9 cellular contexts compared by ENCODE assay signal in the genomic region with DNA sequence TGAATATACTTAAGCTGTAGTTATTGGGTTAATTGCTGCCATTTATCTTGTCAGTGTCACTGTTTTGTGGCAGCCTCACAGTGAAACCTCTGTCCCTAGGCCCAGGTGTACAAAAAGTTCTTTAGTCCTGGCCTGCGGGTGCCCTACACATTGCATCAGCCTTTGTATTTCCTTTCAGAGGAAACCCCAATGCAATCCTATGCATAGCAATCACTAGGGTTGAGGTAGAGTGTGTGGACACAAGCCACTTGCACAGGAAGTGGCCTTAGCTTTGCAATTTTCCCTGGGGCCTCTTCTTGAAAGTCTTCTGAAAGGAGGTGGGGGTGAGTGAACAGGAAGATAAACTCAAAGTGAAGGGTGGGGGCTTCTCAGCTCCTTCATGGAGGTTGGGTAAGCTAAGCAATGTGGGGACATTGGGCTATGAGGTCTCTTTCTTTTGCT. TPM values are rescaled to one million over a fixed set of nuclear protein-coding genes. Genes with fewer than 3 reads are reported as not detected.
DNase-seq lines count a peak whose midpoint lies in the region; ATAC-seq, FAIRE-seq and TF ChIP-seq lines count a peak whose summit lies in the region.
"Had no signal": no experiment of that assay in that cellular context is flagged by ENCODE, and none has a peak within 500 bp of the region (broad histone marks: within the 10 kb centered on the region; RNA-seq: fewer than 3 reads in every experiment).

No MANE protein-coding gene starts in this region.

- DNase-seq in K562 (ENCODE audit: extremely low read depth in 1 of 4, low spot score in 3 of 4) (peak in 1 of 4 experiments; percentile 60), NCI-H146 (lab: John Stamatoyannopoulos, UW) (no peak), sciatic nerve (ENCODE audit: low spot score) (no peak), medulla oblongata (ENCODE audit: extremely low spot score) (no peak)
- no peak for DNase-seq in central memory CD4-positive, alpha-beta T cell
- DNase-seq: NCI-H187 had no signal

- 0% methylated on average over 1 of the region's 1 CpG for WGBS in K562 (ENCODE audit: insufficient coverage, low coverage, missing lambda C conversion rate)

- TF ChIP-seq CTCF in DOHH2 (IDR thresholded peaks at IDR 0.05; ENCODE audit: low read depth, low read length, poor library complexity, severe bottlenecking) (no peak), K562 (IDR thresholded peaks at IDR 0.05 in 2 of 3, conservative IDR thresholded peaks at IDR 0.05 in 1 of 3; ENCODE audit: insufficient read depth in 2 of 3, low read depth in 1 of 3, low read length in 3 of 3) (no peak)

- H3K27ac ChIP-seq in DOHH2 (ENCODE audit: low read depth, low read length) (peak overlapping the region; percentile 88), K562 (ENCODE audit: extremely low read depth, low read depth, low read length) (peak overlapping the region; percentile 96)

- peaks cover 18% of the 10 kb centered on the region for H3F3A ChIP-seq in DOHH2 (ENCODE audit: control insufficient read depth, insufficient read depth)

- FAIRE-seq in K562 (lab: Jason Lieb, UNC) = peak; percentile 26

- POLR2A ChIA-PET in K562 (lab: Yijun Ruan, JAX) = interaction anchor here (0.6 to 0.9 kb wide), 3 partner anchors 13 to 139 kb away, joined by 3 read pairs; no protein-coding TSS in a partner anchor

- H3K4me2 ChIP-seq in DOHH2 (ENCODE audit: low read length) (peak overlapping the region; percentile 86), K562 (ENCODE audit: insufficient read depth, low read length) (peak overlapping the region; percentile 22)

- CTCF ChIA-PET in K562 (lab: Yijun Ruan, JAX; ENCODE audit: low intra/inter-chr PET ratio) = no interaction called here

- H3K79me2 ChIP-seq in DOHH2 (ENCODE audit: control insufficient read depth, low read length) (no peaks in the 10 kb centered on the region), K562 (ENCODE audit: control insufficient read depth, insufficient read depth, low read length) (peaks cover 61% of the 10 kb centered on the region)

- H3K4me3 ChIP-seq in DOHH2 (ENCODE audit: low read length) = peak overlapping the region; percentile 53
- H3K4me3 ChIP-seq in K562 = no peak overlapping the region

- no peaks in the 10 kb centered on the region; the same call in 1 of the 2 replicates for H3K36me3 ChIP-seq in DOHH2 (ENCODE audit: control insufficient read depth, low read length)
- peaks cover 12% of the 10 kb centered on the region; the same call in 2 of the 3 replicates for H3K36me3 ChIP-seq in K562 (ENCODE audit: control insufficient read depth, insufficient read depth, low read length)

- H4K20me1 ChIP-seq in DOHH2 (ENCODE audit: control insufficient read depth, insufficient read depth, low read depth, low read length) = no peaks in the 10 kb centered on the region
- H4K20me1 ChIP-seq in K562 (replicated peaks; ENCODE audit: control insufficient read depth, insufficient read depth, low read length) = no peaks in the 10 kb centered on the region

- no peaks in the 10 kb centered on the region for H3K9me2 ChIP-seq in DOHH2 (replicated peaks; ENCODE audit: control insufficient read depth, low read length)

- TF ChIP-seq EP300 in K562 (IDR thresholded peaks at IDR 0.05; ENCODE audit: low read length) = peak; percentile 82

- ATAC-seq in GM21381 (IDR thresholded peaks at IDR 0.05; ENCODE audit: unreplicated experiment) (peak; percentile 57), HG03565 (IDR thresholded peaks at IDR 0.05; ENCODE audit: unreplicated experiment) (peak; percentile 43), K562 (peak; percentile 35), sciatic nerve (no peak)

- H3K9me3 ChIP-seq in DOHH2 (ENCODE audit: control insufficient read depth, insufficient read depth, low read length) = no peaks in the 10 kb centered on the region; the same call in 1 of the 2 replicates
- H3K9me3 ChIP-seq in K562 (replicated peaks; ENCODE audit: control insufficient read depth, insufficient read depth, low read depth, low read length) = peaks cover 2% of the 10 kb centered on the region; the same call in 1 of the 2 replicates

- no peak for TF ChIP-seq POLR2A in K562 (conservative IDR thresholded peaks at IDR 0.05)

- H3K9me1 ChIP-seq in K562 (ENCODE audit: control insufficient read depth, insufficient read depth, low read length) = no peaks in the 10 kb centered on the region

- TF ChIP-seq RAD21 in K562 (CRISPR knock-in tag; conservative IDR thresholded peaks at IDR 0.05 in 1 of 2, IDR thresholded peaks at IDR 0.05 in 1 of 2) = peak in 1 of 2 experiments; percentile 13; a peak in 1 of 4 replicates

- H3K4me1 ChIP-seq in DOHH2 (ENCODE audit: control insufficient read depth, low read length) (peaks cover 84% of the 10 kb centered on the region), K562 (replicated peaks in 1 of 2; ENCODE audit: control insufficient read depth in 2 of 2, insufficient read depth in 2 of 2, low read length in 2 of 2) (peaks cover 10 to 74% of the 10 kb centered on the region in 2 experiments; a peak in 4 of 5 replicates)

- intact Hi-C loops in K562 (cut with micrococcal nuclease) (no loop called here), sciatic nerve (cut with DNase I) (no loop called here)

- H3K27me3 ChIP-seq in DOHH2 (ENCODE audit: control insufficient read depth, low read length) (no peaks in the 10 kb centered on the region), K562 (ENCODE audit: control insufficient read depth in 2 of 2, insufficient read depth in 2 of 2, low read length in 2 of 2) (no peaks in the 10 kb centered on the region)

- no TSS peak for BruUV-seq in K562 (replicated peaks; lab: Mats Ljungman, UMichigan)

- in situ Hi-C loops in K562 (cut with MboI) = no loop called here

- H3K9ac ChIP-seq in K562 (ENCODE audit: insufficient read depth in 1 of 2, low read depth in 2 of 2, low read length in 2 of 2) = peak overlapping the region in 1 of 2 experiments; percentile 58; a peak in 2 of 4 replicates

- peak overlapping the region; percentile 59 for H2AFZ ChIP-seq in K562 (ENCODE audit: low read depth, low read length)

TF ChIP-seq in K562, 482 proteins besides CTCF, POLR2A, EP300 and RAD21 (continues in another document):
- TF ChIP-seq ZNF699 (CRISPR knock-in tag; IDR thresholded peaks at IDR 0.05; ENCODE audit: insufficient replicate concordance) = no peak
- no peak for TF ChIP-seq SRSF1 (IDR thresholded peaks at IDR 0.05; ENCODE audit: low read depth, low read length)
- no peak for TF ChIP-seq ZNF316 (IDR thresholded peaks at IDR 0.05)
- no peak for TF ChIP-seq ILF3 (IDR thresholded peaks at IDR 0.05; ENCODE audit: borderline replicate concordance)
- TF ChIP-seq ZNF707 (CRISPR knock-in tag; conservative IDR thresholded peaks at IDR 0.05) = no peak
- TF ChIP-seq ARID1B (IDR thresholded peaks at IDR 0.05) = peak; percentile 36; the same call in 1 of the 2 replicates
- TF ChIP-seq TBL1XR1 (IDR thresholded peaks at IDR 0.05; ENCODE audit: low read length in 2 of 2) = 0 out of 4 replicates have a peak, but pooled peaks of 1 of the 2 experiments have one; percentile 16
- TF ChIP-seq, protein P1, sequence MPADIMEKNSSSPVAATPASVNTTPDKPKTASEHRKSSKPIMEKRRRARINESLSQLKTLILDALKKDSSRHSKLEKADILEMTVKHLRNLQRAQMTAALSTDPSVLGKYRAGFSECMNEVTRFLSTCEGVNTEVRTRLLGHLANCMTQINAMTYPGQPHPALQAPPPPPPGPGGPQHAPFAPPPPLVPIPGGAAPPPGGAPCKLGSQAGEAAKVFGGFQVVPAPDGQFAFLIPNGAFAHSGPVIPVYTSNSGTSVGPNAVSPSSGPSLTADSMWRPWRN (IDR thresholded peaks at IDR 0.05; ENCODE audit: low read depth) = no peak
- TF ChIP-seq PHTF2 (CRISPR knock-in tag; IDR thresholded peaks at IDR 0.05) = no peak
- no peak for TF ChIP-seq BDP1 (IDR thresholded peaks at IDR 0.05; ENCODE audit: insufficient read depth, insufficient read length)
- TF ChIP-seq PTRF (tag; IDR thresholded peaks at IDR 0.05) = no peak
- no peak for TF ChIP-seq NCOR1 (IDR thresholded peaks at IDR 0.05)
- TF ChIP-seq ZBTB26 (CRISPR knock-in tag; IDR thresholded peaks at IDR 0.05) = no peak
- no peak for TF ChIP-seq MED1 (CRISPR knock-in tag; IDR thresholded peaks at IDR 0.05; ENCODE audit: borderline replicate concordance)
- TF ChIP-seq DPF2 (IDR thresholded peaks at IDR 0.05) = no peak
- TF ChIP-seq GTF2E2 (tag; IDR thresholded peaks at IDR 0.05) = no peak
- TF ChIP-seq PRMT5 (CRISPR knock-in tag; IDR thresholded peaks at IDR 0.05) = no peak
- no peak for TF ChIP-seq HEY1 (CRISPR knock-in tag; IDR thresholded peaks at IDR 0.05; ENCODE audit: borderline replicate concordance)
- TF ChIP-seq SMAD4 (CRISPR knock-in tag; conservative IDR thresholded peaks at IDR 0.05) = peak; percentile 77

RNA-seq across cellular contexts. Expression of gene VSIG4, which starts 27.8 kb away (rescaled TPM):
- total RNA-seq in K562 (2011; cell fraction: chromatin; rRNA removed; ENCODE audit: low replicate concordance) = not detected in 2 replicates
- total RNA-seq in K562 (2011; cell fraction: nucleolus; rRNA removed) = 0.17 TPM in 1 of 2 replicates, not detected in the other
- 0.37 TPM in 1 of 2 replicates, not detected in the other for total RNA-seq in K562 (2011; cell fraction: nucleoplasm; rRNA removed)
- total RNA-seq in K562 (2014; rRNA removed) = not detected in 2 replicates
- total RNA-seq in K562 (2014; rRNA removed; fragmentation: Illumina TruSeq; extraction: Trizol) = 0.22 and 0.29 TPM in 2 replicates
- total RNA-seq in K562 (2015; rRNA removed; fragmentation: Illumina TruSeq; extraction: Trizol) = 0.23 and 0.33 TPM in 2 replicates
- total RNA-seq in K562 (2021) = 0.47 and 0.49 TPM in 2 replicates
- 0.22 and 0.58 TPM in 2 replicates for polyA plus RNA-seq in K562 (2011; rRNA removed)
- 0.52 and 1.0 TPM in 2 replicates for polyA plus RNA-seq in K562 (2011; cell fraction: cytosol; rRNA removed)
- polyA plus RNA-seq in K562 (2011; cell fraction: nucleus; rRNA removed) = 0.48 and 1.2 TPM in 2 replicates
- 0.21 and 1.1 TPM in 2 replicates for polyA plus RNA-seq in K562 (2012)
- 0.43 and 0.46 TPM in 2 replicates for polyA plus RNA-seq in K562 (2014; fragmentation: Illumina TruSeq; extraction: Trizol)
- 1 to 10 TPM in 1 of 2 experiments, under 1 TPM in 1; 0.91 to 1.6 TPM for polyA plus RNA-seq in K562 (2014; fragmentation: Nextera tagmentation; extraction: Ambion mirVana)
- polyA plus RNA-seq in K562 (2014; rRNA removed) = 0.12 and 0.61 TPM in 2 replicates
- 0.35 and 0.42 TPM in 2 replicates for polyA minus RNA-seq in K562 (2011; rRNA and poly(A)+ RNA removed)
- not detected in 2 replicates for polyA minus RNA-seq in K562 (2011; cell fraction: cytosol; rRNA and poly(A)+ RNA removed)
- 0.22 TPM in 1 of 2 replicates, not detected in the other for polyA minus RNA-seq in K562 (2011; cell fraction: nucleus; rRNA and poly(A)+ RNA removed)
- 31.8 TPM for total RNA-seq in sciatic nerve

Comparison
In these comparisons a context has a peak if more than half of its experiments do, and no peak if none do; other contexts are left out.
1. RNA of gene VSIG4, which starts 27.8 kb away (total RNA-seq): 31.8 TPM in sciatic nerve (single experiment); 0.17 to 0.49 TPM in K562; every median in the first group is over 10 times any median in the second.